Comparison of ENCODE assay signal across 16 cellular contexts in the genomic region with DNA sequence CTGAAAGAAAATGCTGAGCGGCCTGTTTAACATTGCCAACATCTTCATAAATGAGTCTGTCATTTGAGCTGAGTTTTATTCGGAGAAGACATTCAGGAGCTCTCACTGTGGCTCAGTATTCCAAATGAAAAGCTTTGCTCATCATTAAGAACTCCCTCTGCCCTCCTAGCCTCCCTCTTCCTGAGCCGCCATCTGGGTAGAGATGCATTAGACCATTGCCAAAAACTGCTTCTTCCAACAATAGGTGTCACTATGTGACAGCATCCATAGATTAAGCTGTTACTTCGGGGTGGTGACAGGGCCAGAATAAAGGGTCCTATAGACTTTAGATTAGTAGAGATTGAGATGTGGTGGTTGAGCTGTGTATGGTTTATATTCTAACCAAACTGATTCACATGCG.
"Had no signal": no experiment of that assay in that cellular context is flagged by ENCODE, and none has a peak within 500 bp of the region (broad histone marks: within the 10 kb centered on the region; RNA-seq: fewer than 3 reads in every experiment).

No MANE protein-coding gene starts in this region.

- H3K4me2 ChIP-seq: hepatocyte had no signal

- H3K4me1 ChIP-seq: colonic mucosa, esophagus muscularis mucosa, right atrium auricular region, suprapubic skin had no signal

- DNase-seq: activated CD4-positive, alpha-beta T cell treated with anti-CD3 and anti-CD28 coated beads, Interleukin-2, amount 50 U/mL, for 1 hour; activated CD8-positive, alpha-beta memory T cell treated with anti-CD3 and anti-CD28 coated beads for 24 hours; activated gamma-delta T cell treated with Interleukin-2 at 50 U/mL for 16 hours; amniotic stem cell; colonic mucosa; kidney; occipital lobe; stimulated activated CD4-positive, alpha-beta T cell treated with anti-CD3 and anti-CD28 coated beads, Interleukin-4, amount 100 ng/mL, for 4 hours; stimulated activated CD8-positive, alpha-beta memory T cell treated with anti-CD3 and anti-CD28 coated beads, Interleukin-4, amount 100 ng/mL, for 48 hours; stimulated activated naive CD8-positive, alpha-beta T cell treated with anti-CD3 and anti-CD28 coated beads, Interleukin-15, Interleukin-2, amounts not matched to agents 100 U/mL and 50 U/mL, for 24 hours had no signal

- FAIRE-seq: kidney had no signal

- H3K27ac ChIP-seq: colonic mucosa, esophagus muscularis mucosa, hepatocyte, right atrium auricular region, skin epidermis, suprapubic skin had no signal

- ATAC-seq: natural killer cell treated with Interleukin-12 subunit alpha and Interleukin-12 subunit beta and Interleukin-15 and Interleukin-18, amount 100 ng/mL, for 72 hours; stimulated activated naive CD8-positive, alpha-beta T cell treated with anti-CD3 and anti-CD28 coated beads, Interleukin-15, Interleukin-2, amounts not matched to agents 100 U/mL and 50 U/mL, for 24 hours had no signal

- H3K9me3 ChIP-seq: colonic mucosa, esophagus muscularis mucosa, right atrium auricular region, suprapubic skin had no signal

- H3K4me3 ChIP-seq: colonic mucosa, esophagus muscularis mucosa, hepatocyte, right atrium auricular region, skin epidermis, suprapubic skin had no signal

- H3K36me3 ChIP-seq: colonic mucosa, esophagus muscularis mucosa, right atrium auricular region, suprapubic skin had no signal

- H3K27me3 ChIP-seq: colonic mucosa, esophagus muscularis mucosa, hepatocyte, right atrium auricular region, suprapubic skin had no signal
